Comparison of ENCODE assay signal across 8 cellular contexts in the genomic region with DNA sequence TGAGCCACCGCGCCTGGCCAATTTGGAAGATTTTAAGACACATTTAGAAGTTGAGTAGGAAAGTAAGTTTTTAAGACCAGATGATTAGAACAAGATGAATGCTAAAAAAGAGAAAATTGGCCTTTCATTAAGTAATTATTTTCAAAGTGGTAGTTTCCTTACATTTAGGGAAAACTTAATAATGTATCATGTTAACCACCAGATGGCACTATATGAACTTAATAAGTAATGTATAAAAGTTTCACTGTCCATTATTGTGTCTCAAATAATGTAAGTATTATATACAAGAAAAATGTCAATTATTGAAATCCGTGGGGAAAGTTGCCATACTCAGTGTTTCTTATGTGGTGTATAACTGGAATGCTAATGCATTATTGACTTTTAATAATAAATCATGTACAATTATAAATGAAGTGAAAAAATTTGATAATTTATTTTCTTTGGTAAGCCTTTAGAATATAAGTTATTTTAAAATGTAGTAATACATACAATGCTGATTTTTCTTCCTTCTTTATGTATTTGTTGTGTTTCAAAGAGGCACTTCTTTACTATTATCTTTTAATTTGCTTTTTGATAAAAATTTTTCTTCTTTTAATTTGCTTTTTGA. TPM values are rescaled to one million over a fixed set of nuclear protein-coding genes. Genes with fewer than 3 reads are reported as not detected.
DNase-seq lines count a peak whose midpoint lies in the region; ATAC-seq and TF ChIP-seq lines count a peak whose summit lies in the region.

No MANE protein-coding gene starts in this region.

- no peak overlapping the region for H3K4me3 ChIP-seq in GM23248
- H3K4me3 ChIP-seq in Peyer's patch: no peak overlapping the region
- no peak overlapping the region for H3K4me3 ChIP-seq in fibroblast of pulmonary artery (replicated peaks; ENCODE audit: low read depth, low read length)
- H3K4me3 ChIP-seq in gastrocnemius medialis: no peak overlapping the region

- H3K9me3 ChIP-seq in GM23248 (ENCODE audit: low read depth) (no peaks in the 10 kb centered on the region), Peyer's patch (no peaks in the 10 kb centered on the region), gastrocnemius medialis (no peaks in the 10 kb centered on the region)

- H2AFZ ChIP-seq in GM23248: no peak overlapping the region

- H3K9ac ChIP-seq in GM23248: no peak overlapping the region

- H3K27ac ChIP-seq in GM23248 (no peak overlapping the region), Peyer's patch (no peak overlapping the region), gastrocnemius medialis (no peak overlapping the region)

- no peak for ATAC-seq in gastrocnemius medialis
- ATAC-seq in GM19463 (IDR thresholded peaks at IDR 0.05; ENCODE audit: unreplicated experiment): no peak

- in situ Hi-C loops in GM23248 (cut with MboI): loop anchor here (25.0 kb wide), 1 partner anchor 1003 kb away; no protein-coding TSS in a partner anchor
- in situ Hi-C loops in gastrocnemius medialis (cut with MboI; ENCODE audit: low sequenced_read_pairs in 4 of 4): loop anchor here in 1 of 4 donors (25.0 kb wide), 1 partner anchor 1003 kb away; no protein-coding TSS in a partner anchor

- H4K20me1 ChIP-seq in GM23248 (ENCODE audit: insufficient read depth): no peaks in the 10 kb centered on the region

- H3K4me2 ChIP-seq in GM23248 (ENCODE audit: unreplicated experiment): no peak overlapping the region

- H3K79me2 ChIP-seq in GM23248 (ENCODE audit: insufficient read depth): no peaks in the 10 kb centered on the region

- TF ChIP-seq POLR2A in Peyer's patch (IDR thresholded peaks at IDR 0.05) (no peak), gastrocnemius medialis (IDR thresholded peaks at IDR 0.05) (no peak)

- H3K36me3 ChIP-seq in GM23248 (ENCODE audit: low read depth) (peaks cover 26% of the 10 kb centered on the region), Peyer's patch (peaks cover 0 to 33% (median 0%) of the 10 kb centered on the region in 3 donors), gastrocnemius medialis (peaks cover 3 to 36% of the 10 kb centered on the region in 2 donors)

- intact Hi-C loops in gastrocnemius medialis (cut with DNase I; ENCODE audit: low total_unique reads): loop anchor here (1.0 to 2.0 kb wide), 2 partner anchors 996 to 1093 kb away; no protein-coding TSS in a partner anchor

- TF ChIP-seq CTCF in Peyer's patch (IDR thresholded peaks at IDR 0.05): peak in 5 of 6 experiments; percentile 10 to 44 (median 37)
- peak; percentile 16 for TF ChIP-seq CTCF in fibroblast of pulmonary artery (IDR thresholded peaks at IDR 0.05; ENCODE audit: low read length, missing control alignments)
- TF ChIP-seq CTCF in gastrocnemius medialis (IDR thresholded peaks at IDR 0.05 in 4 of 5, conservative IDR thresholded peaks at IDR 0.05 in 1 of 5): peak in 4 of 5 experiments; percentile 24 to 50 (median 38)

- H3F3A ChIP-seq in GM23248 (ENCODE audit: insufficient read depth): peaks cover 5% of the 10 kb centered on the region; the same call in 1 of the 2 replicates

- 67 to 68% methylated on average over 3 of the region's 3 CpGs for WGBS in GM23248 (ENCODE audit: low coverage in 1 of 2, low lambda C conversion rate in 2 of 2, missing lambda C conversion rate in 2 of 2), 2 experiments

- 0 out of 2 replicates have a peak, but pooled peaks cover 6% of the 10 kb centered on the region for H3K4me1 ChIP-seq in GM23248 (ENCODE audit: insufficient read depth)
- no peaks in the 10 kb centered on the region for H3K4me1 ChIP-seq in Peyer's patch
- H3K4me1 ChIP-seq in gastrocnemius medialis: no peaks in the 10 kb centered on the region

- H3K9me2 ChIP-seq in GM23248 (ENCODE audit: insufficient read depth): no peaks in the 10 kb centered on the region

- DNase-seq in AG08395 (ENCODE audit: low spot score) (peak; percentile 28), GM23248 (peak; percentile 81), Peyer's patch (no peak), fibroblast of pulmonary artery (ENCODE audit: low read depth) (peak; percentile 69), gastrocnemius medialis (no peak), NCI-H1092 treated with DMSO at 0.1 percent for 48 hours (lab: John Stamatoyannopoulos, UW) (no peak)
- no peak for DNase-seq in stimulated activated CD4-positive, alpha-beta T cell treated with anti-CD3 and anti-CD28 coated beads, Interleukin-2, amount 100 ng/mL, for 48 hours

- H3K27me3 ChIP-seq in GM23248 (replicated peaks; ENCODE audit: insufficient read depth) (no peaks in the 10 kb centered on the region), Peyer's patch (no peaks in the 10 kb centered on the region), gastrocnemius medialis (no peaks in the 10 kb centered on the region)

RNA-seq across cellular contexts. Expression of a gene that starts 29.2 kb away (rescaled TPM):
- 40.4 and 53.9 TPM in 2 replicates for total RNA-seq in GM23248 (2014; rRNA removed; shearing (Covaris generic))
- polyA plus RNA-seq in GM23248 (2016; fragmentation: Nextera tagmentation; extraction: Ambion mirVana): 32.9 and 35.2 TPM in 2 replicates
- total RNA-seq in Peyer's patch (10 to 100 TPM; 11.1 to 61.9 (median 21.5) TPM), gastrocnemius medialis (10 to 100 TPM in 1 of 4 donors, 1 to 10 TPM in 3; 5.4 to 13.5 (median 7.1) TPM)

Comparison
In these comparisons a context has a peak if more than half of its experiments do, and no peak if none do; other contexts are left out.
1. DNase-seq: peak in AG08395 (single experiment), GM23248 (single experiment) and fibroblast of pulmonary artery (single experiment); none in Peyer's patch (0 of 3), gastrocnemius medialis (0 of 2), stimulated activated CD4-positive, alpha-beta T cell treated with anti-CD3 and anti-CD28 coated beads, Interleukin-2, amount 100 ng/mL, for 48 hours (0 of 2) and NCI-H1092 treated with DMSO at 0.1 percent for 48 hours (single experiment).
2. Peak in every context shown above with its lines, with median percentiles within 50 percentile points of each other: CTCF ChIP-seq.